In the genomic region with DNA sequence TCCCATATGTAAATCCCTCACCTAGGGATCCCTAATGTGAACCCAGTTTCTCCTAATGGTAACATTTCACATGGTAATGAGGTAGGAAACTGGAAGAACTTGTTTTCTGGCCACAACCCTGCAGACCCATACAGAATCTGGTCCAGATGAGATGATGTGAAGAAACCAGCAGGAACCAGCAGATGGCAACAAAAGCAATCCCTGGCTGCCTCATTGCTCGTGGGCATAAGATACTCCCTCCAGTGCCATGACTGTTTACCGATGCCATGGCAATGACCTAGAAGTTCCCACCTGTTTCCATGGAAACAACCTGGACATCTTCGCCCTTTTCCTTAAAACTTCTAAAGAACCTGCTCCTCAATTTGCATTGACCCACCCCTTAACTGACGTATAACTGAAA, we compare ENCODE assay signal across 12 cellular contexts. TPM values are rescaled to one million over a fixed set of nuclear protein-coding genes. Genes with fewer than 3 reads are reported as not detected.
DNase-seq lines count a peak whose midpoint lies in the region; ATAC-seq and TF ChIP-seq lines count a peak whose summit lies in the region.
"Had no signal": no experiment of that assay in that cellular context is flagged by ENCODE, and none has a peak within 500 bp of the region (broad histone marks: within the 10 kb centered on the region; RNA-seq: fewer than 3 reads in every experiment).

No MANE protein-coding gene starts in this region.

- 7 to 16% methylated on average over 4 of the region's 4 CpGs for WGBS in lower leg skin, 2 donors

- TF ChIP-seq CTCF in type B pancreatic cell (conservative IDR thresholded peaks at IDR 0.05) = no peak
- no peak for TF ChIP-seq CTCF in lower leg skin (IDR thresholded peaks at IDR 0.05)

- H3K27me3 Mint-ChIP-seq in type B pancreatic cell = peaks cover 3% of the 10 kb centered on the region

- no peaks in the 10 kb centered on the region for H3K9me3 Mint-ChIP-seq in type B pancreatic cell

- intact Hi-C loops in Right ventricle myocardium superior (cut with DNase I) = no loop called here
- intact Hi-C loops in lower leg skin (cut with DNase I; ENCODE audit: low total_unique reads) = no loop called here

- TF ChIP-seq POLR2A in lower leg skin (IDR thresholded peaks at IDR 0.05) = no peak

- H3K27ac Mint-ChIP-seq in type B pancreatic cell = no peak overlapping the region
- H3K27ac Mint-ChIP-seq: brain had no signal

- no peaks in the 10 kb centered on the region for H3K36me3 Mint-ChIP-seq in type B pancreatic cell
- H3K36me3 Mint-ChIP-seq: brain had no signal

- in situ Hi-C loops in Caki2 (cut with HindIII; ENCODE audit: low pct_unique_long_range_greater_than_20kb, low sequenced_read_pairs) = no loop called here
- in situ Hi-C loops in SK-MEL-5 (cut with HindIII; ENCODE audit: low pct_unique_long_range_greater_than_20kb, low sequenced_read_pairs) = no loop called here

- DNase-seq in Caki2 (ENCODE audit: low read depth) (peak; percentile 5), HT-29 (ENCODE audit: low spot score) (peak; percentile 45), SK-MEL-5 (ENCODE audit: low read depth, low spot score) (peak; percentile 59), iPS-NIHi7 (ENCODE audit: extremely low spot score) (peak; percentile 80), amniotic stem cell (lab: John Stamatoyannopoulos, UW) (no peak), Right ventricle myocardium superior (no peak), type B pancreatic cell (ENCODE audit: extremely low spot score, unreplicated experiment) (no peak), lower leg skin (ENCODE audit: low spot score in 2 of 2) (no peak)
- DNase-seq: spleen had no signal

- H3K4me1 Mint-ChIP-seq in type B pancreatic cell (ENCODE audit: unreplicated experiment) = no peaks in the 10 kb centered on the region
- H3K4me1 Mint-ChIP-seq: brain had no signal

- no peak overlapping the region for H3K4me3 Mint-ChIP-seq in type B pancreatic cell
- H3K4me3 Mint-ChIP-seq: brain had no signal

- H3K4me3 ChIP-seq in lower leg skin (ENCODE audit: low read depth, poor library complexity, severe bottlenecking) = no peak overlapping the region
- H3K4me3 ChIP-seq: spleen had no signal

- no peak for ATAC-seq in Right ventricle myocardium superior (ENCODE audit: poor library complexity)

RNA-seq across cellular contexts. Expression of a gene that starts 1.4 kb away (rescaled TPM):
- not detected in 2 replicates for total RNA-seq in Caki2 (2014; rRNA removed; shearing (Covaris generic); ENCODE audit: low replicate concordance)
- not detected in 2 replicates for total RNA-seq in HT-29 (2014; rRNA removed; shearing (Covaris generic))
- total RNA-seq in SK-MEL-5 (2014; rRNA removed; shearing (Covaris generic)) = not detected in 2 replicates
- not detected in 2 replicates for polyA plus RNA-seq in SK-MEL-5 (2015; cell fraction: cytosol; rRNA removed)
- polyA plus RNA-seq in SK-MEL-5 (2015; cell fraction: nucleus; rRNA removed) = not detected in 2 replicates
- 11.4 TPM for total RNA-seq in Right ventricle myocardium superior
- not detected in 2 replicates for total RNA-seq in type B pancreatic cell (ENCODE audit: low replicate concordance)
- total RNA-seq in lower leg skin = 1 to 10 TPM in 2 of 4 donors, under 1 TPM in 2; 0.55 to 2.1 (median 1.4) TPM
- polyA plus RNA-seq: IgD-negative memory B cell had no signal

RNA-seq across cellular contexts. Expression of a gene that starts 14.3 kb away (rescaled TPM):
- not detected in 2 replicates for total RNA-seq in Caki2 (2014; rRNA removed; shearing (Covaris generic); ENCODE audit: low replicate concordance)
- total RNA-seq in HT-29 (2014; rRNA removed; shearing (Covaris generic)) = not detected in 2 replicates
- total RNA-seq in SK-MEL-5 (2014; rRNA removed; shearing (Covaris generic)) = not detected in 2 replicates
- polyA plus RNA-seq in SK-MEL-5 (2015; cell fraction: cytosol; rRNA removed) = 0.04 TPM in 1 of 2 replicates, not detected in the other
- not detected in 2 replicates for polyA plus RNA-seq in SK-MEL-5 (2015; cell fraction: nucleus; rRNA removed)
- total RNA-seq in Right ventricle myocardium superior (not detected), type B pancreatic cell (ENCODE audit: low replicate concordance) (0.48 and 0.69 TPM in 2 replicates), lower leg skin (not detected)
- total RNA-seq: kidney epithelial cell had no signal
- polyA plus RNA-seq: IgD-negative memory B cell had no signal

RNA-seq across cellular contexts. Expression of a gene that starts 16.8 kb away (rescaled TPM):
- not detected in 2 replicates for total RNA-seq in Caki2 (2014; rRNA removed; shearing (Covaris generic); ENCODE audit: low replicate concordance)
- not detected in 2 replicates for total RNA-seq in HT-29 (2014; rRNA removed; shearing (Covaris generic))
- not detected in 2 replicates for total RNA-seq in SK-MEL-5 (2014; rRNA removed; shearing (Covaris generic))
- polyA plus RNA-seq in SK-MEL-5 (2015; cell fraction: cytosol; rRNA removed) = not detected in 2 replicates
- polyA plus RNA-seq in SK-MEL-5 (2015; cell fraction: nucleus; rRNA removed) = not detected in 2 replicates
- 1.1 TPM for total RNA-seq in Right ventricle myocardium superior
- not detected in 2 replicates for total RNA-seq in type B pancreatic cell (ENCODE audit: low replicate concordance)
- total RNA-seq in lower leg skin = 1 to 10 TPM in 1 of 4 donors, under 1 TPM in 1, not detected in 2; 0.36 to 2.3 TPM
- total RNA-seq: kidney epithelial cell had no signal

RNA-seq across cellular contexts. Expression of a gene that starts 46.8 kb away (rescaled TPM):
- total RNA-seq in Caki2 (2014; rRNA removed; shearing (Covaris generic); ENCODE audit: low replicate concordance) = not detected in 2 replicates
- total RNA-seq in HT-29 (2014; rRNA removed; shearing (Covaris generic)) = not detected in 2 replicates
- not detected in 2 replicates for total RNA-seq in SK-MEL-5 (2014; rRNA removed; shearing (Covaris generic))
- polyA plus RNA-seq in SK-MEL-5 (2015; cell fraction: cytosol; rRNA removed) = not detected in 2 replicates
- polyA plus RNA-seq in SK-MEL-5 (2015; cell fraction: nucleus; rRNA removed) = not detected in 2 replicates
- total RNA-seq in Right ventricle myocardium superior = 0.56 TPM
- total RNA-seq in type B pancreatic cell (ENCODE audit: low replicate concordance) = not detected in 2 replicates
- total RNA-seq in lower leg skin = not detected
- total RNA-seq: kidney epithelial cell had no signal

Comparison
In these comparisons a context has a peak if more than half of its experiments do, and no peak if none do; other contexts are left out.
1. DNase-seq: peak in Caki2 (single experiment), HT-29 (single experiment), SK-MEL-5 (single experiment) and iPS-NIHi7 (single experiment); none in amniotic stem cell (single experiment), Right ventricle myocardium superior (single experiment), type B pancreatic cell (single experiment) and lower leg skin (0 of 2).